In the genomic region with DNA sequence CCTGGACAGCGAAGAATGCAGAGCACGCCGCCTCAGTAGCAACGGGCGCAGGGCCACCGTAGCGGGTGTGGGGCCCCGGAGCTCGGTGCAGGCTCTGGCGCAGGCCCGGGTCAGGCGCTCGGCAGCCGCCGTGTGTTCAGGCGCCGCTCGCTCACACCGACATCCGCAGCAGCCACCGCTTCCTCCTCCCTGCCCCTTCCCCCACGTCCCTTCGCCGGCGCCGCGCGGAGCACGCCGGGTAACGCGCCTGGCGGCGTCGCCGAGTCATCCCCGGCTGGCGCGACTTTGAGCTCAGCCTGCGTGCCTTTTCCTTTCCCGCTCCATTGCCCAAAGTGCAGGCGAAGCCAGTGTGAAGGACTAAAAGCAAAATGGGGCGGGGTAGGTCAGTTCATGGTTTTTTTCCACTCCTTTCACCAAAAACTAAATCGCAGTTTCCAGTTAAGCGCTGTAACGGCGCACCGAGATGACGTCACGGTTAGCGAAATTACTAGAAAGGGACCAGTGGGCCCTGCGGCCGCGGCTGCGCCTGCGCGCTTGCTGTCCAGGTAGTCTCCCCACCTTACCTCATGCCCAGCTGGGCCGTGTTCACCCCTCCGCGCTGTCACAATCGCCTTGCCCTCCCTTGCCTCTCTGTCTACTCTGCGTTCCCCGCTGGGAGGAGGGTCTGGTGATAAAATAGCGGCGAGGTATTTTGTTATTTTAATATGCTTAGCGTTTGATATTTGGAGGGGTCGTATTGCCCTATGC, we compare ENCODE assay signal across 1 cellular context.
TF ChIP-seq lines count a peak whose summit lies in the region.

TSS of gene UBQLN1 (minus strand) at position 191 of the 747 bp plus-strand sequence. CDS start 279 bp downstream, outside the sequence.

TF ChIP-seq in HepG2, 621 proteins besides CTCF, POLR2A, EP300 and RAD21 (continued from another document and continues in another):
- TF ChIP-seq RNF219 (CRISPR knock-in tag; IDR thresholded peaks at IDR 0.05) (peak; percentile 45; the same call in 1 of the 2 replicates), ZNF280B (CRISPR knock-in tag; IDR thresholded peaks at IDR 0.05; ENCODE audit: borderline replicate concordance) (no peak), PBX2 (CRISPR knock-in tag; IDR thresholded peaks at IDR 0.05) (no peak), ZSCAN31 (CRISPR knock-in tag; IDR thresholded peaks at IDR 0.05; ENCODE audit: low read depth) (peak; percentile 81; the same call in 1 of the 2 replicates), ZNF605 (CRISPR knock-in tag; IDR thresholded peaks at IDR 0.05) (peak; percentile 38; the same call in 1 of the 2 replicates), ZNF543 (CRISPR knock-in tag; IDR thresholded peaks at IDR 0.05) (no peak; the same call in 1 of the 2 replicates), EZH2 (conservative IDR thresholded peaks at IDR 0.05; ENCODE audit: low read depth, low read length) (no peak), THYN1 (CRISPR knock-in tag; IDR thresholded peaks at IDR 0.05; ENCODE audit: borderline replicate concordance, low read depth) (no peak), RBM39 (IDR thresholded peaks at IDR 0.05; ENCODE audit: low read depth, low read length, poor library complexity, severe bottlenecking) (peak; percentile 30), ZNF329 (CRISPR knock-in tag; IDR thresholded peaks at IDR 0.05; ENCODE audit: low read depth) (0 out of 2 replicates have a peak, but pooled peaks have one; percentile 22), SETDB1 (CRISPR knock-in tag; IDR thresholded peaks at IDR 0.05; ENCODE audit: borderline replicate concordance) (no peak), MAF1 (CRISPR knock-in tag; IDR thresholded peaks at IDR 0.05; ENCODE audit: borderline replicate concordance) (no peak), HNF1A (IDR thresholded peaks at IDR 0.05; ENCODE audit: low read depth) (no peak), HNF1A (CRISPR knock-in tag; IDR thresholded peaks at IDR 0.05; ENCODE audit: borderline replicate concordance) (peak; percentile 12; the same call in 1 of the 2 replicates), MXD1 (CRISPR knock-in tag; IDR thresholded peaks at IDR 0.05) (peak; percentile 87; the same call in 1 of the 2 replicates), GABPA (IDR thresholded peaks at IDR 0.05; ENCODE audit: low read depth, low read length) (0 out of 2 replicates have a peak, but pooled peaks have one; percentile 2), GABPA (CRISPR knock-in tag; IDR thresholded peaks at IDR 0.05; ENCODE audit: low read depth) (peak; percentile 39), NFAT5 (CRISPR knock-in tag; IDR thresholded peaks at IDR 0.05) (peak; percentile 11; the same call in 1 of the 2 replicates), ZNF12 (CRISPR knock-in tag; IDR thresholded peaks at IDR 0.05) (no peak), ZNF546 (CRISPR knock-in tag; conservative IDR thresholded peaks at IDR 0.05) (no peak; the same call in 1 of the 2 replicates), KAT7 (CRISPR knock-in tag; IDR thresholded peaks at IDR 0.05; ENCODE audit: borderline replicate concordance) (peak; percentile 96; the same call in 1 of the 2 replicates), ZNF557 (CRISPR knock-in tag; IDR thresholded peaks at IDR 0.05) (no peak), MXI1 (IDR thresholded peaks at IDR 0.05; ENCODE audit: borderline replicate concordance, low read depth, low read length) (peak; percentile 75; the same call in 1 of the 3 replicates), ZFP36 (IDR thresholded peaks at IDR 0.05; ENCODE audit: borderline replicate concordance, low read depth, low read length, partially characterized antibody) (no peak), ZNF142 (CRISPR knock-in tag; IDR thresholded peaks at IDR 0.05) (peak; percentile 16; the same call in 1 of the 2 replicates)
- TF ChIP-seq, protein P1, sequence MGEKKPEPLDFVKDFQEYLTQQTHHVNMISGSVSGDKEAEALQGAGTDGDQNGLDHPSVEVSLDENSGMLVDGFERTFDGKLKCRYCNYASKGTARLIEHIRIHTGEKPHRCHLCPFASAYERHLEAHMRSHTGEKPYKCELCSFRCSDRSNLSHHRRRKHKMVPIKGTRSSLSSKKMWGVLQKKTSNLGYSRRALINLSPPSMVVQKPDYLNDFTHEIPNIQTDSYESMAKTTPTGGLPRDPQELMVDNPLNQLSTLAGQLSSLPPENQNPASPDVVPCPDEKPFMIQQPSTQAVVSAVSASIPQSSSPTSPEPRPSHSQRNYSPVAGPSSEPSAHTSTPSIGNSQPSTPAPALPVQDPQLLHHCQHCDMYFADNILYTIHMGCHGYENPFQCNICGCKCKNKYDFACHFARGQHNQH (CRISPR knock-in tag; IDR thresholded peaks at IDR 0.05) = peak; percentile 35; the same call in 1 of the 2 replicates
